ENCODE assay signal across 8 cellular contexts in the genomic region with DNA sequence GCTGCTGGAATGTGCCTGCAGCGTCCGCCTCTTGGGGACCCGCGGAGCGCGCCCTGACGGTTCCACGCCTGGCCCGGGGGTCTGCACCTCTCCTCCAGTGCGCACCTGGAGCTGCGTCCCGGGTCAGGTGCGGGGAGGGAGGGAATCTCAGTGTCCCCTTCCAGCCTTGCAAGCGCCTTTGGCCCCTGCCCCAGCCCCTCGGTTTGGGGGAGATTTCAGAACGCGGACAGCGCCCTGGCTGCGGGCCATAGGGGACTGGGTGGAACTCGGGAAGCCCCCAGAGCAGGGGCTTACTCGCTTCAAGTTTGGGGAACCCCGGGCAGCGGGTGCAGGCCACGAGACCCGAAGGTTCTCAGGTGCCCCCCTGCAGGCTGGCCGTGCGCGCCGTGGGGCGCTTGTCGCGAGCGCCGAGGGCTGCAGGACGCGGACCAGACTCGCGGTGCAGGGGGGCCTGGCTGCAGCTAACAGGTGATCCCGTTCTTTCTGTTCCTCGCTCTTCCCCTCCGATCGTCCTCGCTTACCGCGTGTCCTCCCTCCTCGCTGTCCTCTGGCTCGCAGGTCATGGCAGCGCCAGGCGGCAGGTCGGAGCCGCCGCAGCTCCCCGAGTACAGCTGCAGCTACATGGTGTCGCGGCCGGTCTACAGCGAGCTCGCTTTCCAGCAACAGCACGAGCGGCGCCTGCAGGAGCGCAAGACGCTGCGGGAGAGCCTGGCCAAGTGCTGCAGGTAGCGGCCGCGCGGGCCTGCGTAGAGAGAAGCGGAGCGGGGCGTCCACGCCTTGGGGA. TPM values are rescaled to one million over a fixed set of nuclear protein-coding genes. Genes with fewer than 3 reads are reported as not detected.
DNase-seq lines count a peak whose midpoint lies in the region; ATAC-seq and TF ChIP-seq lines count a peak whose summit lies in the region.

No MANE protein-coding gene starts in this region.

- H3K27ac ChIP-seq in VCaP (peak overlapping the region; percentile 55), liver (ENCODE audit: low read depth in 1 of 2, low read length in 2 of 2) (no peak overlapping the region)

- peaks cover 2% of the 10 kb centered on the region for H3K36me3 Mint-ChIP-seq in chondrocyte (ENCODE audit: low read depth)

- intact Hi-C loops in Right ventricle myocardium inferior (cut with DNase I) = no loop called here
- intact Hi-C loops in cardiac septum (cut with DNase I) = no loop called here

- no peak overlapping the region for H3K27ac Mint-ChIP-seq in chondrocyte (ENCODE audit: unreplicated experiment)

- TF ChIP-seq CTCF in VCaP (conservative IDR thresholded peaks at IDR 0.05) (peak; percentile 71), chondrocyte (IDR thresholded peaks at IDR 0.05) (peak; percentile 51), liver (IDR thresholded peaks at IDR 0.05; ENCODE audit: low read depth, low read length, missing input control) (no peak)

- H3K9me3 ChIP-seq in liver (ENCODE audit: control insufficient read depth in 4 of 4, low read length in 3 of 4) = no peaks in the 10 kb centered on the region

- peak overlapping the region; percentile 78 for H3K4me3 Mint-ChIP-seq in chondrocyte (ENCODE audit: unreplicated experiment)

- peaks cover 8 to 16% (median 13%) of the 10 kb centered on the region in 4 donors for H3K4me1 ChIP-seq in liver (ENCODE audit: control insufficient read depth in 4 of 4, insufficient read depth in 4 of 4, low read length in 3 of 4)

- 2% methylated on average over 73 of the region's 73 CpGs for WGBS in liver

- peak; percentile 72 for DNase-seq in Right ventricle myocardium inferior (ENCODE audit: missing footprints)
- no peak for DNase-seq in cardiac septum (ENCODE audit: low spot score)
- DNase-seq in HuH-7 (ENCODE audit: low spot score) = peak; percentile 70
- peak; percentile 89 for DNase-seq in chondrocyte (ENCODE audit: low spot score)
- peak in 2 of 3 experiments; percentile 13 to 39 for DNase-seq in stimulated activated CD4-positive, alpha-beta T cell treated with anti-CD3 and anti-CD28 coated beads, TNF-alpha, amount 100 ng/mL, for 4 hours (ENCODE audit: low read depth in 3 of 3)
- DNase-seq in NAMALWA (ENCODE audit: low spot score) = no peak

- peaks cover 0 to 3% (median 0%) of the 10 kb centered on the region in 4 donors for H3K27me3 ChIP-seq in liver (ENCODE audit: control insufficient read depth in 4 of 4, insufficient read depth in 4 of 4, low read length in 3 of 4)

- ATAC-seq in Right ventricle myocardium inferior = peak; percentile 74

- peak overlapping the region; percentile 34 to 51 (median 35) for H3K4me3 ChIP-seq in liver (ENCODE audit: low read depth in 1 of 3, low read length in 3 of 3)

- H3K9ac ChIP-seq in liver (ENCODE audit: low read depth in 1 of 2, low read length in 2 of 2) = no peak overlapping the region

- H3K27me3 Mint-ChIP-seq in chondrocyte (ENCODE audit: low read depth) = peaks cover 57% of the 10 kb centered on the region

- H3K4me1 Mint-ChIP-seq in chondrocyte (ENCODE audit: low read depth) = peaks cover 11% of the 10 kb centered on the region

- peak in 1 of 2 donors; percentile 54 for TF ChIP-seq RAD21 in liver (IDR thresholded peaks at IDR 0.05)

- no peaks in the 10 kb centered on the region for H3K9me3 Mint-ChIP-seq in chondrocyte (ENCODE audit: low read depth)

- no peaks in the 10 kb centered on the region for H3K36me3 ChIP-seq in liver (ENCODE audit: control insufficient read depth in 4 of 4, insufficient read depth in 3 of 4, low read depth in 1 of 4, low read length in 3 of 4)

TF ChIP-seq in liver, 16 proteins besides CTCF, POLR2A, EP300 and RAD21:
- TF ChIP-seq, protein P1, sequence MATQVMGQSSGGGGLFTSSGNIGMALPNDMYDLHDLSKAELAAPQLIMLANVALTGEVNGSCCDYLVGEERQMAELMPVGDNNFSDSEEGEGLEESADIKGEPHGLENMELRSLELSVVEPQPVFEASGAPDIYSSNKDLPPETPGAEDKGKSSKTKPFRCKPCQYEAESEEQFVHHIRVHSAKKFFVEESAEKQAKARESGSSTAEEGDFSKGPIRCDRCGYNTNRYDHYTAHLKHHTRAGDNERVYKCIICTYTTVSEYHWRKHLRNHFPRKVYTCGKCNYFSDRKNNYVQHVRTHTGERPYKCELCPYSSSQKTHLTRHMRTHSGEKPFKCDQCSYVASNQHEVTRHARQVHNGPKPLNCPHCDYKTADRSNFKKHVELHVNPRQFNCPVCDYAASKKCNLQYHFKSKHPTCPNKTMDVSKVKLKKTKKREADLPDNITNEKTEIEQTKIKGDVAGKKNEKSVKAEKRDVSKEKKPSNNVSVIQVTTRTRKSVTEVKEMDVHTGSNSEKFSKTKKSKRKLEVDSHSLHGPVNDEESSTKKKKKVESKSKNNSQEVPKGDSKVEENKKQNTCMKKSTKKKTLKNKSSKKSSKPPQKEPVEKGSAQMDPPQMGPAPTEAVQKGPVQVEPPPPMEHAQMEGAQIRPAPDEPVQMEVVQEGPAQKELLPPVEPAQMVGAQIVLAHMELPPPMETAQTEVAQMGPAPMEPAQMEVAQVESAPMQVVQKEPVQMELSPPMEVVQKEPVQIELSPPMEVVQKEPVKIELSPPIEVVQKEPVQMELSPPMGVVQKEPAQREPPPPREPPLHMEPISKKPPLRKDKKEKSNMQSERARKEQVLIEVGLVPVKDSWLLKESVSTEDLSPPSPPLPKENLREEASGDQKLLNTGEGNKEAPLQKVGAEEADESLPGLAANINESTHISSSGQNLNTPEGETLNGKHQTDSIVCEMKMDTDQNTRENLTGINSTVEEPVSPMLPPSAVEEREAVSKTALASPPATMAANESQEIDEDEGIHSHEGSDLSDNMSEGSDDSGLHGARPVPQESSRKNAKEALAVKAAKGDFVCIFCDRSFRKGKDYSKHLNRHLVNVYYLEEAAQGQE (IDR thresholded peaks at IDR 0.05) = peak; percentile 88
- TF ChIP-seq EGR1 (IDR thresholded peaks at IDR 0.05; ENCODE audit: low read depth in 2 of 2) = no peak
TF ChIP-seq in liver: peak in this region for 1.

RNA-seq across cellular contexts. Expression of gene SLC26A4, which starts 0.6 kb away (rescaled TPM):
- total RNA-seq in Right ventricle myocardium inferior (0.27 TPM), cardiac septum (1.5 TPM), chondrocyte (0.55 to 0.85 TPM (median 0.60 TPM) in 3 replicates), liver (under 1 TPM; 0.19 to 0.25 TPM)
- under 1 TPM in 1 of 2 donors, not detected in 1; 0.08 TPM for polyA plus RNA-seq in liver

Comparison
In these comparisons a context has a peak if more than half of its experiments do, and no peak if none do; other contexts are left out.
1. DNase-seq: peak in Right ventricle myocardium inferior (single experiment), HuH-7 (single experiment), chondrocyte (single experiment) and stimulated activated CD4-positive, alpha-beta T cell treated with anti-CD3 and anti-CD28 coated beads, TNF-alpha, amount 100 ng/mL, for 4 hours (2 of 3); none in cardiac septum (single experiment) and NAMALWA (single experiment).